Comparison of ENCODE assay signal across 11 cellular contexts in genomic region chr7:155808551-155809331, GRCh38. TPM values are rescaled to one million over a fixed set of nuclear protein-coding genes. Genes with fewer than 3 reads are reported as not detected.
DNase-seq lines count a peak whose midpoint lies in the region; ATAC-seq and TF ChIP-seq lines count a peak whose summit lies in the region.
"Had no signal": no experiment of that assay in that cellular context is flagged by ENCODE, and none has a peak within 500 bp of the region (broad histone marks: within the 10 kb centered on the region; RNA-seq: fewer than 3 reads in every experiment).

No MANE protein-coding gene starts in this region.

- H3K4me2 ChIP-seq in mammary epithelial cell (ENCODE audit: insufficient read depth, low read depth, low read length): peak overlapping the region; percentile 76

- H2AFZ ChIP-seq in ACC112 (ENCODE audit: low read length, unreplicated experiment): peak overlapping the region; percentile 54
- peak overlapping the region; percentile 51 for H2AFZ ChIP-seq in mammary epithelial cell (ENCODE audit: low read depth, low read length)

- in situ Hi-C loops in mammary epithelial cell (cut with MboI; ENCODE audit: low sequenced_read_pairs in 2 of 2): loop anchor here (10.0 to 25.0 kb wide), 4 partner anchors 654 to 1006 kb away; partner anchors contain the start of gene RNF32 (in 1 of the 2)

- CTCF ChIA-PET in mammary epithelial cell (lab: Charles Lee; ENCODE audit: low non-redundant PET): no interaction called here

- intact Hi-C loops in mammary epithelial cell (cut with micrococcal nuclease) (loop anchor here (10.0 kb wide), 1 partner anchor 1136 kb away; the partner anchor contains the start of gene NOM1), mucosa of descending colon (cut with DNase I, micrococcal nuclease) (loop anchor here in 1 of 2 donors (10.0 kb wide), 1 partner anchor 1016 kb away; no protein-coding TSS in a partner anchor)

- ATAC-seq in GM19463 (IDR thresholded peaks at IDR 0.05; ENCODE audit: unreplicated experiment) (peak; percentile 47), mucosa of descending colon (peak; percentile 60), GM18498 (IDR thresholded peaks at IDR 0.05; ENCODE audit: unreplicated experiment) (no peak), HG02763 (IDR thresholded peaks at IDR 0.05; ENCODE audit: unreplicated experiment) (no peak), GM21528 (IDR thresholded peaks at IDR 0.05; ENCODE audit: low FRiP score, unreplicated experiment) (no peak)

- WGBS in mammary epithelial cell (ENCODE audit: low coverage, missing lambda C conversion rate): under 1% methylated on average over 18 of the region's 63 CpGs

- no peak overlapping the region for H3K9ac ChIP-seq in mammary epithelial cell (ENCODE audit: insufficient read depth, low read length)

- dilution Hi-C loops in mammary epithelial cell (cut with HindIII; ENCODE audit: low sequenced_read_pairs): no loop called here

- H3K9me3 ChIP-seq in mammary epithelial cell (replicated peaks; ENCODE audit: insufficient read depth, low read length) (no peaks in the 10 kb centered on the region), mucosa of descending colon (no peaks in the 10 kb centered on the region)

- H3K36me3 ChIP-seq in ACC112 (ENCODE audit: insufficient read depth, low read length): no peaks in the 10 kb centered on the region
- H3K36me3 ChIP-seq in mammary epithelial cell (ENCODE audit: insufficient read depth, low read length): no peaks in the 10 kb centered on the region
- H3K36me3 ChIP-seq in mucosa of descending colon (ENCODE audit: low read depth): no peaks in the 10 kb centered on the region

- no peak for TF ChIP-seq CTCF in mammary epithelial cell (conservative IDR thresholded peaks at IDR 0.05 in 1 of 2, IDR thresholded peaks at IDR 0.05 in 1 of 2; ENCODE audit: extremely low read depth in 1 of 2, insufficient read depth in 1 of 2, low read depth in 1 of 2, low read length in 2 of 2)
- TF ChIP-seq CTCF in mucosa of descending colon (IDR thresholded peaks at IDR 0.05): no peak

- H3K4me3 ChIP-seq in ACC112 (ENCODE audit: low read depth, low read length) (peak overlapping the region; percentile 65), mammary epithelial cell (replicated peaks in 1 of 3; ENCODE audit: insufficient read depth in 1 of 3, low read depth in 2 of 3, low read length in 3 of 3) (peak overlapping the region in 1 of 3 experiments; percentile 10), mucosa of descending colon (no peak overlapping the region)
- H3K4me3 ChIP-seq: skin epidermis had no signal

- peaks cover 11% of the 10 kb centered on the region for H3K4me1 ChIP-seq in ACC112 (ENCODE audit: control insufficient read depth, insufficient read depth, low read length, unreplicated experiment)
- H3K4me1 ChIP-seq in mammary epithelial cell (ENCODE audit: insufficient read depth, low read length): peaks cover 31% of the 10 kb centered on the region
- peaks cover 46% of the 10 kb centered on the region for H3K4me1 ChIP-seq in mucosa of descending colon (ENCODE audit: low read depth)

- DNase-seq in mammary epithelial cell: no peak
- DNase-seq in mucosa of descending colon: peak; percentile 67 to 75 (median 71)
- DNase-seq in midbrain (lab: John Stamatoyannopoulos, UW): no peak
- DNase-seq: activated CD4-positive, alpha-beta T cell treated with anti-CD3 and anti-CD28 coated beads for 48 hours; GF-D8 had no signal

- H3K79me2 ChIP-seq in ACC112 (ENCODE audit: control insufficient read depth, insufficient read depth, low read length, unreplicated experiment) (no peaks in the 10 kb centered on the region), mammary epithelial cell (ENCODE audit: insufficient read depth, low read length) (no peaks in the 10 kb centered on the region)

- H4K20me1 ChIP-seq in mammary epithelial cell (ENCODE audit: insufficient read depth, low read length): no peaks in the 10 kb centered on the region

- peaks cover 94% of the 10 kb centered on the region for H3K27me3 ChIP-seq in ACC112 (ENCODE audit: insufficient read depth, low read length)
- peaks cover 49% of the 10 kb centered on the region for H3K27me3 ChIP-seq in mammary epithelial cell (ENCODE audit: insufficient read depth, low read length)

- BruUV-seq in mammary epithelial cell (replicated peaks; lab: Mats Ljungman, UMichigan): no TSS peak

- H3K27ac ChIP-seq in ACC112 (ENCODE audit: low read depth, low read length): no peak overlapping the region
- H3K27ac ChIP-seq in mammary epithelial cell (ENCODE audit: insufficient read depth, low read depth, low read length): no peak overlapping the region
- H3K27ac ChIP-seq: skin epidermis had no signal

RNA-seq across cellular contexts. Expression of gene SHH, which starts 3.5 kb away (rescaled TPM):
- total RNA-seq in mammary epithelial cell (not detected), mucosa of descending colon (1 to 10 TPM; 2.4 to 9.6 (median 6.6) TPM)
- not detected for polyA plus RNA-seq in mammary epithelial cell
- polyA minus RNA-seq in mammary epithelial cell: not detected

Comparison
In these comparisons a context has a peak if more than half of its experiments do, and no peak if none do; other contexts are left out.
1. ATAC-seq: peak in GM19463 (single experiment) and mucosa of descending colon (single experiment); none in GM18498 (single experiment), HG02763 (single experiment) and GM21528 (single experiment).
2. DNase-seq: peak in mucosa of descending colon (3 of 3); none in mammary epithelial cell (single experiment) and midbrain (single experiment).